In genomic region chr1:202959276-202959620, GRCh38 we compare ENCODE assay signal across 1 cellular context.
TF ChIP-seq lines count a peak whose summit lies in the region.

No MANE protein-coding gene starts in this region.

TF ChIP-seq in SK-N-SH treated with all-trans-retinoic acid at 6 μM for 48 hours, 23 proteins besides CTCF, POLR2A, EP300 and RAD21 (continued from another document):
- TF ChIP-seq TSHZ2 (CRISPR knock-in tag; IDR thresholded peaks at IDR 0.05) (no peak), ISL1 (CRISPR knock-in tag; IDR thresholded peaks at IDR 0.05) (no peak), ARNTL (CRISPR knock-in tag; IDR thresholded peaks at IDR 0.05; ENCODE audit: borderline replicate concordance, low read depth) (no peak), ZNF8 (CRISPR knock-in tag; IDR thresholded peaks at IDR 0.05) (no peak), ZFP30 (CRISPR knock-in tag; IDR thresholded peaks at IDR 0.05) (no peak), GLIS3 (CRISPR knock-in tag; IDR thresholded peaks at IDR 0.05) (no peak), CSDC2 (CRISPR knock-in tag; IDR thresholded peaks at IDR 0.05) (no peak)
